In the genomic region with DNA sequence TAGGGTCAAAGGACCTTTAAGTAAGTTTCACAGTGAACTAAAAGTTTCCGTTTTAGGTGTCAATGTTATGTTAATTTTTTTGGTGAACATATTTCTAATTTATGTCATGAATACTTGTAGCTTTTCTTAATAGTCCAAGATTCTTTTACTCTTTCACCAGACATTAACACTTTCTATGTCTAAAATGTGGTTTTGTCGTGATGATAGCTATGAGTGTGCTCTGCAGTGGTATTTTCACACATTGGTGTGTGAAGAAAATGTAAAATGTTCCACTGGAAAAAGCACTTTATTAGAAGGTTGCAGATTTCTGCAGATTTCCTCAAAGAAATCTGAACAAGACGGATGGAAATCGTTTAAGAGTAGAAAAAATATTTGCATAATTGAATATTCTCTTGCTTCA, we compare ENCODE assay signal across 6 cellular contexts.
"Had no signal": no experiment of that assay in that cellular context is flagged by ENCODE, and none has a peak within 500 bp of the region (broad histone marks: within the 10 kb centered on the region; RNA-seq: fewer than 3 reads in every experiment).

No MANE protein-coding gene starts in this region.

- DNase-seq: IMR-90, KBM-7 had no signal

- H3K27ac Mint-ChIP-seq: IgD-negative memory B cell had no signal

- H3K4me3 ChIP-seq: K562 had no signal

- H3K4me1 Mint-ChIP-seq: IgD-negative memory B cell had no signal

- ATAC-seq: HepG2, K562 had no signal

- H3K36me3 Mint-ChIP-seq: IgD-negative memory B cell had no signal

- H3K4me3 Mint-ChIP-seq: IgD-negative memory B cell had no signal

- H3K27me3 Mint-ChIP-seq: IgD-negative memory B cell had no signal

- H3K27ac ChIP-seq: HL-60 had no signal
